Comparison of ENCODE assay signal across 33 cellular contexts in the genomic region with DNA sequence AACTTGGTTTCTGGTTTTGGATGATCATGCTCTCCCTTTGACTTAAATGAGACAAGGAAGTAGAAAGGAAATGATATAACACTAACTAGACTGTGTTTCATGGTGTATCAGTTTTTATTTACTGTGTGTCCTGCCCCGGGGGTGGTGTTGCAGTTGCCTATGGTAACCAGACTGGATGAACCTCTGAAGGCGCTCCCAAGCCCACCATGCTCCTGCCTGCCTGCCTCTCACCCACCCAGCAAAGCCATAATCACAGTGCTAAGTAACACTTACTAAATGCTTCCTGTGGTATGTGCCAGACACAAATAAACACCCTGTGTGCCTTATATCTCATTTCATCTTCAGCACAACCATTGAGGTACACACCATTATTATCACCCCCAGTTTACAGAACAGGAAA. TPM values are rescaled to one million over a fixed set of nuclear protein-coding genes. Genes with fewer than 3 reads are reported as not detected.
"Had no signal": no experiment of that assay in that cellular context is flagged by ENCODE, and none has a peak within 500 bp of the region (broad histone marks: within the 10 kb centered on the region; RNA-seq: fewer than 3 reads in every experiment).

No MANE protein-coding gene starts in this region.

- ATAC-seq: gastrocnemius medialis; heart left ventricle; left colon; left ventricle myocardium superior; lower lobe of right lung; mucosa of descending colon; sciatic nerve; stimulated activated naive CD8-positive, alpha-beta T cell treated with anti-CD3 and anti-CD28 coated beads, Interleukin-15, amount 100 ng/mL, for 72 hours; upper lobe of right lung had no signal

- H3K4me3 ChIP-seq: coronary artery, gastrocnemius medialis, heart left ventricle, hepatocyte, lower lobe of right lung, mucosa of descending colon, prostate gland, right atrium auricular region, smooth muscle cell, suprapubic skin, transverse colon, upper lobe of right lung, vagina had no signal

- H3K4me2 ChIP-seq: hepatocyte, smooth muscle cell had no signal

- H3K27me3 ChIP-seq: hepatocyte, right atrium auricular region, suprapubic skin, transverse colon, upper lobe of right lung, vagina had no signal

- DNase-seq: dermis blood vessel endothelial cell; effector memory CD4-positive, alpha-beta T cell; erythroblast; foreskin fibroblast; gastrocnemius medialis; heart left ventricle; left colon; left ventricle myocardium superior; lower lobe of right lung; mucosa of descending colon; naive B cell; nephron progenitor cell; nucleus accumbens; stimulated activated CD4-positive, alpha-beta T cell treated with anti-CD3 and anti-CD28 coated beads, Interleukin-12 subunit alpha, Interleukin-12 subunit beta, amount 100 ng/mL, for 4 hours; stimulated activated CD4-positive, alpha-beta T cell treated with anti-CD3 and anti-CD28 coated beads, Interleukin-1b, Interleukin-23, amount 100 ng/mL, for 48 hours; stimulated activated CD4-positive, alpha-beta T cell treated with anti-CD3 and anti-CD28 coated beads, Interleukin-4, amount 100 ng/mL, for 1 hour; stimulated activated CD8-positive, alpha-beta memory T cell treated with anti-CD3 and anti-CD28 coated beads, Interleukin-4, amount 100 ng/mL, for 48 hours; stimulated activated naive CD4-positive, alpha-beta T cell; stimulated activated naive CD8-positive, alpha-beta T cell treated with anti-CD3 and anti-CD28 coated beads, Interleukin-15, amount 100 ng/mL, for 72 hours; transverse colon; upper lobe of right lung had no signal

- H3K36me3 ChIP-seq: gastrocnemius medialis, heart left ventricle, lower lobe of right lung, prostate gland, right atrium auricular region, suprapubic skin, transverse colon, upper lobe of right lung, vagina had no signal

- H3K79me2 ChIP-seq: hepatocyte had no signal

- H3K9me3 ChIP-seq: gastrocnemius medialis, heart left ventricle, lower lobe of right lung, mucosa of descending colon, prostate gland, right atrium auricular region, suprapubic skin, transverse colon, upper lobe of right lung, vagina had no signal

- H3K27ac ChIP-seq: coronary artery, gastrocnemius medialis, heart left ventricle, hepatocyte, lower lobe of right lung, prostate gland, right atrium auricular region, suprapubic skin, transverse colon, upper lobe of right lung, vagina had no signal

- FAIRE-seq: endothelial cell of umbilical vein had no signal

- H3K4me1 ChIP-seq: gastrocnemius medialis, heart left ventricle, lower lobe of right lung, prostate gland, right atrium auricular region, suprapubic skin, transverse colon, upper lobe of right lung, vagina had no signal

RNA-seq across cellular contexts. Expression of a gene that starts 17.8 kb away (rescaled TPM):
- total RNA-seq: dermis blood vessel endothelial cell, endothelial cell of umbilical vein, gastrocnemius medialis, heart left ventricle, kidney epithelial cell, left colon, left ventricle myocardium superior, lower lobe of right lung, mesothelial cell of epicardium, mucosa of descending colon, osteocyte, right atrium auricular region, sciatic nerve, smooth muscle cell, upper lobe of right lung, vagina had no signal
- polyA plus RNA-seq: endothelial cell of umbilical vein, hepatocyte, smooth muscle cell had no signal
